Comparison of ENCODE assay signal across 9 cellular contexts in genomic region chr1:108049083-108049819, GRCh38.
DNase-seq lines count a peak whose midpoint lies in the region; ATAC-seq lines count a peak whose summit lies in the region.
"Had no signal": no experiment of that assay in that cellular context is flagged by ENCODE, and none has a peak within 500 bp of the region (broad histone marks: within the 10 kb centered on the region; RNA-seq: fewer than 3 reads in every experiment).

No MANE protein-coding gene starts in this region.

- ATAC-seq in HG02884 (IDR thresholded peaks at IDR 0.05; ENCODE audit: unreplicated experiment) (no peak), GM18861 (IDR thresholded peaks at IDR 0.05; ENCODE audit: unreplicated experiment) (no peak)

- DNase-seq in SIG-M5 treated with dmso at 0.1 percent for 504 hours (lab: John Stamatoyannopoulos, UW; ENCODE audit: unreplicated experiment) (peak; percentile 66), SIG-M5 (lab: John Stamatoyannopoulos, UW) (no peak), NCI-H446 treated with DMSO at 0.1 percent for 48 hours (lab: John Stamatoyannopoulos, UW) (peak; percentile 17), astrocyte of the hippocampus (ENCODE audit: low read depth, low spot score) (peak; percentile 86), iris pigment epithelial cell (ENCODE audit: low read depth) (peak; percentile 15), substantia nigra (lab: John Stamatoyannopoulos, UW) (peak in 33 of 49 donors; percentile 2 to 73 (median 23))
- DNase-seq: pancreas had no signal

- H3K27ac ChIP-seq in substantia nigra (ENCODE audit: low read depth, low read length, poor library complexity, severe bottlenecking), result no peak overlapping the region
- H3K27ac ChIP-seq: pancreas had no signal
